ENCODE assay signal across 26 cellular contexts in the genomic region with DNA sequence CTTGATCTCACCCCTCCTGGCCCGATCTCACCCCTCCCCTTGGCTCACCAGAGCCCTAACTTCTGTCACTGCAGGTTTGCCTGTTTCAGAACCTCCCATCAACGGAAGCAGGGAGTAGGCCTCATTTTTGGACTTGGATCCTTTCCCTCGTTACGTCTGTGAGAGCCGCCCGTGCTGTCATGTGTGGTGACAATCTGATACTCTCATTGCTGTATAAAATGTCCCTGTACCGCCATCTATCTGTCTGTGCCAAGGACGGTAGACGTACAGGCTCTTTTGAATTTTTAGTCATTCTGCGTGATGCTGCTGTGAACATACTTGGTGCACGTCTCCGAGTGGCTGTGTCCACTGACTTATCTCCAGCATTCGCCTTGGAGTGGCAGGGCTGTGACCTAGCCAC.
DNase-seq lines count a peak whose midpoint lies in the region; ATAC-seq and TF ChIP-seq lines count a peak whose summit lies in the region.
"Had no signal": no experiment of that assay in that cellular context is flagged by ENCODE, and none has a peak within 500 bp of the region (broad histone marks: within the 10 kb centered on the region; RNA-seq: fewer than 3 reads in every experiment).

No MANE protein-coding gene starts in this region.

- no peaks in the 10 kb centered on the region for H3K4me1 ChIP-seq in right atrium auricular region

- no peaks in the 10 kb centered on the region for H3K27me3 ChIP-seq in right atrium auricular region
- H3K27me3 ChIP-seq: BLaER1 treated with 17β-estradiol and CSF1 and Interleukin-3, amounts not matched to agents 10 nM and 100 nM had no signal

- DNase-seq in Right ventricle myocardium inferior (ENCODE audit: missing footprints) (peak; percentile 11), right atrium auricular region (ENCODE audit: low spot score) (no peak), RPMI8226 (peak; percentile 58), cerebellum (ENCODE audit: low spot score) (peak; percentile 55), DMS 273 treated with DMSO at 0.1 percent for 48 hours (lab: John Stamatoyannopoulos, UW) (no peak)
- DNase-seq: AML-193; CD4-positive, alpha-beta T cell; DMS53; H7; Kasumi-1; MV-4-11; NCI-H1105 treated with DMSO at 0.1 percent for 48 hours; NCI-H146; NCI-H1930; NCI-H2107; NCI-H510A; NCI-H69; NK-92 treated with Interleukin-12 subunit alpha and Interleukin-12 subunit beta, amount 100 ng/mL, for 24 hours; PC-3; SHP77 treated with DMSO at 0.1 percent for 48 hours; T-cell had no signal

- no peak for TF ChIP-seq CTCF in right atrium auricular region (IDR thresholded peaks at IDR 0.05)

- peaks cover 0 to 13% of the 10 kb centered on the region in 2 donors for H3K9me3 ChIP-seq in right atrium auricular region

- no peaks in the 10 kb centered on the region for H3K36me3 ChIP-seq in right atrium auricular region
- H3K36me3 ChIP-seq: BLaER1 treated with 17β-estradiol and CSF1 and Interleukin-3, amounts not matched to agents 10 nM and 100 nM had no signal

- intact Hi-C loops in Right ventricle myocardium inferior (cut with DNase I), result no loop called here

- no peak for ATAC-seq in Right ventricle myocardium inferior
- ATAC-seq in HG02938 (IDR thresholded peaks at IDR 0.05; ENCODE audit: unreplicated experiment), result no peak
- ATAC-seq in HG03095 (IDR thresholded peaks at IDR 0.05; ENCODE audit: unreplicated experiment), result no peak
- ATAC-seq: K562, PC-3, T-cell had no signal

- no peak overlapping the region for H3K27ac ChIP-seq in right atrium auricular region
- H3K27ac ChIP-seq: BLaER1 treated with 17β-estradiol and CSF1 and Interleukin-3, amounts not matched to agents 10 nM and 100 nM; GM23248 had no signal

- no peak overlapping the region for H3K4me3 ChIP-seq in right atrium auricular region
- H3K4me3 ChIP-seq: BLaER1 treated with 17β-estradiol and CSF1 and Interleukin-3, amounts not matched to agents 10 nM and 100 nM; GM23248; K562 had no signal

Comparison
In these comparisons a context has a peak if more than half of its experiments do, and no peak if none do; other contexts are left out.
1. DNase-seq: peak in Right ventricle myocardium inferior (single experiment), RPMI8226 (single experiment) and cerebellum (single experiment); none in right atrium auricular region (single experiment) and DMS 273 treated with DMSO at 0.1 percent for 48 hours (single experiment).